In the genomic region with DNA sequence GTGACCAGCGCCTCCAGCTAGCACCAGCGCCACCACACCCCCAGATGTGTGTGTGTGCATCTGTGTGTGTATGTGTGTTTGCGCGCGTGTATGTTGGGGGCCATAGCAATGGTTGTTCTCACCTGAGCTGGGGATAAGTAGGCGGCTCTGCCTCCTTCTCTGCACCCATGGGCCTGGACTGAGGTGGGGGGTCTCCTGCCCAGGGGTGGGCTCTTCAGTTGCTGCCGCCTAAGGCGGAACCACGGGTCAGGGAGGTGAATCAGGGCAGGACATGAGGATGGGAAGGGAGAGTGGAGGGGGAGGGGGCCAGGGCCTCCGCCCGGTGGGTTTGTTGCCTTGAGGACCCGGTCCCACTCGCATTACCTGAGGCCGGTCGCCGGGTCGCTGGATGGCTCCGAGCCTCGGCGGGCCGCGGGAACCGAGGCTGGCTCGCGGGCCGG, we compare ENCODE assay signal across 8 cellular contexts. TPM values are rescaled to one million over a fixed set of nuclear protein-coding genes. Genes with fewer than 3 reads are reported as not detected.
A peak's percentile ranks its signal among the peaks of the same experiment; 100 is the strongest.
DNase-seq lines count a peak whose midpoint lies in the region; ATAC-seq lines count a peak whose summit lies in the region.

No MANE protein-coding gene starts in this region.

- H3K36me3 Mint-ChIP-seq in activated naive CD8-positive, alpha-beta T cell treated with anti-CD3 and anti-CD28 coated beads, Interleukin-2, amount 10 ng/mL, durations not matched to agents 7 days and 5 days: no peaks in the 10 kb centered on the region

- 10% methylated on average over 26 of the region's 26 CpGs for WGBS in right cardiac atrium
- 16 to 18% methylated on average over 26 of the region's 26 CpGs for WGBS in aorta, 2 donors

- POLR2A ChIA-PET in activated naive CD8-positive, alpha-beta T cell treated with anti-CD3 and anti-CD28 coated beads, Interleukin-2, amount 10 ng/mL, durations not matched to agents 7 days and 5 days (lab: Charles Lee): interaction anchor here (0.9 kb wide), 1 partner anchor 47 kb away, joined by 3 read pairs; a partner anchor contains a TSS

- no peaks in the 10 kb centered on the region for H3K9me3 Mint-ChIP-seq in activated naive CD8-positive, alpha-beta T cell treated with anti-CD3 and anti-CD28 coated beads, Interleukin-2, amount 10 ng/mL, durations not matched to agents 7 days and 5 days

- H3K27ac ChIP-seq in right cardiac atrium (ENCODE audit: low read length): no peak overlapping the region
- H3K27ac ChIP-seq in muscle layer of duodenum (ENCODE audit: low read length): no peak overlapping the region
- no peak overlapping the region for H3K27ac ChIP-seq in aorta (ENCODE audit: low read depth in 1 of 2, low read length in 2 of 2)

- ATAC-seq in right cardiac atrium: no peak
- no peak for ATAC-seq in Right ventricle myocardium superior (ENCODE audit: poor library complexity)
- no peak for ATAC-seq in activated naive CD8-positive, alpha-beta T cell treated with anti-CD3 and anti-CD28 coated beads, Interleukin-2, amount 10 ng/mL, durations not matched to agents 7 days and 5 days (ENCODE audit: low read depth)
- peak; percentile 15 for ATAC-seq in aorta (ENCODE audit: low FRiP score)

- intact Hi-C loops in right cardiac atrium (cut with DNase I) (no loop called here), Right ventricle myocardium superior (cut with DNase I) (no loop called here), aorta (cut with DNase I) (no loop called here)

- no peak for DNase-seq in right cardiac atrium
- no peak for DNase-seq in Right ventricle myocardium superior
- no peak for DNase-seq in activated naive CD8-positive, alpha-beta T cell treated with anti-CD3 and anti-CD28 coated beads, Interleukin-2, amount 10 ng/mL, durations not matched to agents 7 days and 5 days
- DNase-seq in aorta: no peak
- DNase-seq in SHP77 (lab: John Stamatoyannopoulos, UW): no peak
- DNase-seq in GM19238 (ENCODE audit: insufficient read length, low spot score): no peak
- no peak for DNase-seq in NCI-H446 (lab: John Stamatoyannopoulos, UW)

- H3K4me1 Mint-ChIP-seq in activated naive CD8-positive, alpha-beta T cell treated with anti-CD3 and anti-CD28 coated beads, Interleukin-2, amount 10 ng/mL, durations not matched to agents 7 days and 5 days: peaks cover 13% of the 10 kb centered on the region

- H3K4me1 ChIP-seq in right cardiac atrium (ENCODE audit: control insufficient read depth, insufficient read depth, low read length) (peaks cover 2% of the 10 kb centered on the region), muscle layer of duodenum (ENCODE audit: control insufficient read depth in 1 of 2, insufficient read depth in 2 of 2, low read length in 2 of 2) (peaks cover 0 to 21% of the 10 kb centered on the region in 2 donors), aorta (ENCODE audit: control insufficient read depth in 1 of 2, insufficient read depth in 2 of 2, low read length in 2 of 2) (no peaks in the 10 kb centered on the region)

- H3K9me3 ChIP-seq in right cardiac atrium (ENCODE audit: control insufficient read depth, low read length) (no peaks in the 10 kb centered on the region), muscle layer of duodenum (ENCODE audit: control insufficient read depth in 1 of 2, low read length in 2 of 2) (no peaks in the 10 kb centered on the region), aorta (ENCODE audit: control insufficient read depth, low read length) (no peaks in the 10 kb centered on the region)

- H3K27me3 Mint-ChIP-seq in activated naive CD8-positive, alpha-beta T cell treated with anti-CD3 and anti-CD28 coated beads, Interleukin-2, amount 10 ng/mL, durations not matched to agents 7 days and 5 days: peaks cover 50% of the 10 kb centered on the region

- H3K36me3 ChIP-seq in muscle layer of duodenum (ENCODE audit: control insufficient read depth in 1 of 2, insufficient read depth in 2 of 2, low read length in 2 of 2) (no peaks in the 10 kb centered on the region), aorta (ENCODE audit: control insufficient read depth in 1 of 2, insufficient read depth in 2 of 2, low read length in 1 of 2) (no peaks in the 10 kb centered on the region)

- peak overlapping the region; percentile 83 for H3K4me3 Mint-ChIP-seq in activated naive CD8-positive, alpha-beta T cell treated with anti-CD3 and anti-CD28 coated beads, Interleukin-2, amount 10 ng/mL, durations not matched to agents 7 days and 5 days

- H3K4me3 ChIP-seq in right cardiac atrium (ENCODE audit: low read length) (peak overlapping the region; percentile 21), muscle layer of duodenum (ENCODE audit: low read depth in 1 of 2, low read length in 2 of 2) (peak overlapping the region; percentile 24 to 62), aorta (ENCODE audit: low read length in 2 of 2) (no peak overlapping the region)

- no peaks in the 10 kb centered on the region for H3K27me3 ChIP-seq in right cardiac atrium (ENCODE audit: control insufficient read depth, insufficient read depth)
- H3K27me3 ChIP-seq in muscle layer of duodenum (ENCODE audit: low read depth, low read length): peaks cover 42% of the 10 kb centered on the region
- no peaks in the 10 kb centered on the region for H3K27me3 ChIP-seq in aorta (ENCODE audit: control insufficient read depth in 1 of 2, insufficient read depth in 2 of 2, low read length in 1 of 2)

- H3K27ac Mint-ChIP-seq in activated naive CD8-positive, alpha-beta T cell treated with anti-CD3 and anti-CD28 coated beads, Interleukin-2, amount 10 ng/mL, durations not matched to agents 7 days and 5 days: no peak overlapping the region

RNA-seq across cellular contexts. Expression of a gene that starts 0.3 kb away (rescaled TPM):
- total RNA-seq in right cardiac atrium: 1 to 10 TPM in 3 of 4 donors, under 1 TPM in 1; 0.89 to 5.2 (median 4.1) TPM
- polyA plus RNA-seq in right cardiac atrium: 2.8 TPM
- 2.8 TPM for total RNA-seq in Right ventricle myocardium superior
- 1 to 10 TPM; 4.9 to 6.0 TPM for total RNA-seq in activated naive CD8-positive, alpha-beta T cell treated with anti-CD3 and anti-CD28 coated beads, Interleukin-2, amount 10 ng/mL, durations not matched to agents 7 days and 5 days
- total RNA-seq in aorta: not detected
- not detected for polyA plus RNA-seq in aorta

RNA-seq across cellular contexts. Expression of a gene that starts 19.1 kb away (rescaled TPM):
- total RNA-seq in right cardiac atrium: 10 to 100 TPM; 18.2 to 44.8 (median 41.3) TPM
- polyA plus RNA-seq in right cardiac atrium: 5.7 TPM
- total RNA-seq in Right ventricle myocardium superior: 30.4 TPM
- not detected for total RNA-seq in activated naive CD8-positive, alpha-beta T cell treated with anti-CD3 and anti-CD28 coated beads, Interleukin-2, amount 10 ng/mL, durations not matched to agents 7 days and 5 days
- under 1 TPM in 1 of 2 donors, not detected in 1; 0.57 TPM for total RNA-seq in aorta
- polyA plus RNA-seq in aorta: under 1 TPM in 1 of 2 donors, not detected in 1; 0.46 TPM

RNA-seq across cellular contexts. Expression of a gene that starts 47.7 kb away (rescaled TPM):
- 10 to 100 TPM; 30.8 to 34.9 (median 34.1) TPM for total RNA-seq in right cardiac atrium
- polyA plus RNA-seq in right cardiac atrium: 37.6 TPM
- 27.9 TPM for total RNA-seq in Right ventricle myocardium superior
- 10 to 100 TPM; 70.8 to 73.5 TPM for total RNA-seq in activated naive CD8-positive, alpha-beta T cell treated with anti-CD3 and anti-CD28 coated beads, Interleukin-2, amount 10 ng/mL, durations not matched to agents 7 days and 5 days
- 10 to 100 TPM; 34.4 to 38.5 TPM for total RNA-seq in aorta
- 10 to 100 TPM; 46.8 to 60.2 TPM for polyA plus RNA-seq in aorta

RNA-seq across cellular contexts. Expression of a gene that starts 51.5 kb away (rescaled TPM):
- total RNA-seq in right cardiac atrium (10 to 100 TPM; 25.9 to 50.5 (median 32.8) TPM), Right ventricle myocardium superior (16.9 TPM), aorta (10 to 100 TPM; 26.3 to 35.4 TPM)
- polyA plus RNA-seq in right cardiac atrium (22.6 TPM), aorta (10 to 100 TPM; 24.2 to 68.6 TPM)
- not detected for total RNA-seq in activated naive CD8-positive, alpha-beta T cell treated with anti-CD3 and anti-CD28 coated beads, Interleukin-2, amount 10 ng/mL, durations not matched to agents 7 days and 5 days

Comparison
In these comparisons a context has a peak if more than half of its experiments do, and no peak if none do; other contexts are left out.
1. H3K4me3 ChIP-seq: peak in right cardiac atrium (single experiment) and muscle layer of duodenum (2 of 2); none in aorta (0 of 2).
2. RNA of a gene that starts 19.1 kb away (total RNA-seq): 18.2 to 44.8 TPM in right cardiac atrium and 30.4 TPM in Right ventricle myocardium superior (single experiment); 0.57 TPM in aorta and not detected in activated naive CD8-positive, alpha-beta T cell treated with anti-CD3 and anti-CD28 coated beads, Interleukin-2, amount 10 ng/mL, durations not matched to agents 7 days and 5 days; every median in the first group is over 10 times any median in the second.